ENCODE assay signal across 8 cellular contexts in the genomic region with DNA sequence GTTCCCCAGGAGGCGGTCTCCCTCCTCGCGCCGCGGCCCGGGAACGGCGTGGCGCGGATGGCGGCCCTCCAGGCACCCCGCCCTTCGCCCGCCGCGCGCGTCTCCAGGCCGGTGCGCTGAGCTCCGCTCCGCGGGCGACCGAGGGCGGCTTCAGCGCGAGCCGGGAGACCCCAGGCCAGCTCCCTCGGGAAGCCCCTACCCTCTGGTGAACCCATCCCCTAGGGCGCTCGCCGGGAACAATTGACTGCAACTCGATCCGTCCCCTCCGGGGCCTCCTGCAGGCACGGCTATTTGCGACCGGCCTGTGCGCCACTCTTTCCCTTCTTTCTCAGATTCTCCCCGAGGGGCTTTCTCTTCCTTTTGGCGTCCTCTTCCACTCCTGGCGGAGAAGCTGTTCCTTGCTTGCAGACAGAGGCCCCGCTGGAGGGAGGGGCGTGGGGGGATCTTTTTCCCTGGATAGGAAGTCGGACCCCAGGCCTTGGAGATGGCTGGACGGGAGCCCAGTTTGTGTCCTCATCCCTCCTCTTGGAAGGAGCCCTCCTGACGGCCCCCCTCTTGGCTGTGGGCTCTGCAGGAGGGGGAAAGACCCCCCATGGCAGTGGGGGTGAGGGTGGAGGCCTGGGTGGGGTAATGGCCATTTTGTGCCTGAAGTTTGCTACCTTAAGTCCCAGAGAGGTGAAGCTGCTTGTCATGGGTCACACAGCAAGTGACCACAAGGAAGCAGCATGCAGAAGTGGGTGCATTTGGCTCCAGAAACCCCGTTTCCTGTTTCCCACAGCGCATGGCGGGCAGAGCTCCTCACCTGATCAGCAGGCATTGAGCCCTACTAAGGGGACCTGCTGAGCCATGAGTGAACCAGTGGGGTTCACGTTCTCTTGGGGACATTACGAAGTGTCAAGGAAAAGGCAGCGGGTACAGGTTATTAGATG. TPM values are rescaled to one million over a fixed set of nuclear protein-coding genes. Genes with fewer than 3 reads are reported as not detected.
DNase-seq lines count a peak whose midpoint lies in the region; ATAC-seq, FAIRE-seq and TF ChIP-seq lines count a peak whose summit lies in the region.

No MANE protein-coding gene starts in this region.

- H3K36me3 ChIP-seq in SJSA1: peaks cover 40% of the 10 kb centered on the region

- peak overlapping the region; percentile 100 for H3K4me3 Mint-ChIP-seq in endothelial cell (ENCODE audit: unreplicated experiment)
- H3K4me3 Mint-ChIP-seq in natural killer cell: peak overlapping the region; percentile 80

- H3K36me3 Mint-ChIP-seq in endothelial cell (ENCODE audit: low read depth, unreplicated experiment): peaks cover 30% of the 10 kb centered on the region
- H3K36me3 Mint-ChIP-seq in natural killer cell: no peaks in the 10 kb centered on the region

- H3K4me3 ChIP-seq in AG10803 (ENCODE audit: low read length) (peak overlapping the region; percentile 88), SJSA1 (peak overlapping the region; percentile 72)

- no peaks in the 10 kb centered on the region for H3K9me3 Mint-ChIP-seq in endothelial cell (ENCODE audit: unreplicated experiment)
- no peaks in the 10 kb centered on the region for H3K9me3 Mint-ChIP-seq in natural killer cell

- H3K27me3 Mint-ChIP-seq in endothelial cell (ENCODE audit: unreplicated experiment) (peaks cover 38% of the 10 kb centered on the region), natural killer cell (ENCODE audit: low read depth in 2 of 2) (peaks cover 23 to 28% of the 10 kb centered on the region in 2 donors)

- ATAC-seq in natural killer cell (no peak), GM18519 (IDR thresholded peaks at IDR 0.05; ENCODE audit: low FRiP score, unreplicated experiment) (no peak), GM19397 (IDR thresholded peaks at IDR 0.05; ENCODE audit: unreplicated experiment) (no peak), GM19452 (IDR thresholded peaks at IDR 0.05; ENCODE audit: unreplicated experiment) (no peak)

- FAIRE-seq in GM18507 (lab: Jason Lieb, UNC): peak; percentile 51

- H3K4me1 Mint-ChIP-seq in endothelial cell (ENCODE audit: unreplicated experiment) (peaks cover 50% of the 10 kb centered on the region), natural killer cell (peaks cover 16 to 32% of the 10 kb centered on the region in 2 donors)

- H3K27ac Mint-ChIP-seq in endothelial cell (ENCODE audit: unreplicated experiment) (peak overlapping the region; percentile 95), natural killer cell (peak overlapping the region in 1 of 2 donors; percentile 77)

- no peak for DNase-seq in AG10803 (ENCODE audit: low read depth)
- no peak for DNase-seq in GM18507 (ENCODE audit: extremely low spot score, insufficient read length, low read depth)
- peak in 1 of 2 experiments; percentile 61 for DNase-seq in SJSA1 (ENCODE audit: low read depth in 1 of 2, low spot score in 2 of 2)
- no peak for DNase-seq in endothelial cell (ENCODE audit: low spot score)
- DNase-seq in natural killer cell: no peak

- intact Hi-C loops in natural killer cell (cut with micrococcal nuclease): no loop called here

- H3K9me3 ChIP-seq in SJSA1 (replicated peaks): no peaks in the 10 kb centered on the region

- H3K4me1 ChIP-seq in SJSA1 (replicated peaks): peaks cover 84% of the 10 kb centered on the region

- no peaks in the 10 kb centered on the region for H3K27me3 ChIP-seq in SJSA1 (replicated peaks)

- TF ChIP-seq CTCF in AG10803 (conservative IDR thresholded peaks at IDR 0.05; ENCODE audit: low read length) (no peak; the same call in 1 of the 2 replicates), endothelial cell (IDR thresholded peaks at IDR 0.05; ENCODE audit: unreplicated experiment) (no peak), natural killer cell (IDR thresholded peaks at IDR 0.05) (no peak)

- peak overlapping the region; percentile 59 for H3K27ac ChIP-seq in SJSA1

RNA-seq across cellular contexts. Expression of a gene that starts 2.3 kb away (rescaled TPM):
- total RNA-seq in SJSA1 (2014; rRNA removed; shearing (Covaris generic)): 155 and 208 TPM in 2 replicates
- total RNA-seq in endothelial cell (ENCODE audit: unreplicated experiment) (1,785 TPM), natural killer cell (1 to 10 TPM; 3.7 to 6.4 (median 4.8) TPM)

Comparison
In these comparisons a context has a peak if more than half of its experiments do, and no peak if none do; other contexts are left out.
1. RNA of a gene that starts 2.3 kb away (total RNA-seq): 1,785 TPM in endothelial cell (single experiment) and 155 to 208 TPM in SJSA1; 3.7 to 6.4 TPM in natural killer cell; every median in the first group is over 10 times any median in the second.